In the genomic region with DNA sequence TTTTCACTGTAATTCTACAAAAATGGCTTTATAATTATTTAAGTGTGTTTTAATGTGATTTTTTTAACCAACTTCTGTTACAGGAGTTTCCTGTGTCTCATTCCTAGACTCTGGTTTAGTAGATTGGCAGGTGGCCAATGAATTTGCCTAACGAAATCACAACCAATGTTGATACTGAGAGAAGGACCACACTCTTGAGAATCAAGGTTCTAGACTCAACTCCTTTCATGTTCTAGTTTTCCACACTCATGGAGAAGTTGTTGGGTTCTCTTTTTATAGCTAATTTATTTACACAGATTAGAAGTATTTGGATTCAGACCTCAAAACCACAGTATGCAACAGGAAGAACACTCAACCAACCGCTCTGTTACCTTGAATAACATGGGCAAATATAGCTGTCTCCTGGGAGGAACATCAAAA, we compare ENCODE assay signal across 12 cellular contexts. TPM values are rescaled to one million over a fixed set of nuclear protein-coding genes. Genes with fewer than 3 reads are reported as not detected.
DNase-seq lines count a peak whose midpoint lies in the region; ATAC-seq, FAIRE-seq and TF ChIP-seq lines count a peak whose summit lies in the region.
"Had no signal": no experiment of that assay in that cellular context is flagged by ENCODE, and none has a peak within 500 bp of the region (broad histone marks: within the 10 kb centered on the region; RNA-seq: fewer than 3 reads in every experiment).

No MANE protein-coding gene starts in this region.

- no TSS peak for BruUV-seq in OCI-LY7 (replicated peaks; lab: Mats Ljungman, UMichigan)

- peak overlapping the region; percentile 37 for H3K4me2 ChIP-seq in OCI-LY7 (ENCODE audit: low read length)

- no peak overlapping the region for H2AFZ ChIP-seq in OCI-LY7 (ENCODE audit: low read length)

- H3K27me3 Mint-ChIP-seq in activated naive CD4-positive, alpha-beta T cell treated with anti-CD3 and anti-CD28 coated beads, Interleukin-2, amount 50 U/mL, for 24 hours = no peaks in the 10 kb centered on the region

- H3K4me3 Mint-ChIP-seq in activated naive CD4-positive, alpha-beta T cell treated with anti-CD3 and anti-CD28 coated beads, Interleukin-2, amount 50 U/mL, for 24 hours = peak overlapping the region; percentile 20
- H3K4me3 Mint-ChIP-seq in stimulated activated effector memory CD8-positive, alpha-beta T cell treated with anti-CD3 and anti-CD28 coated beads, Interleukin-12 subunit alpha, Interleukin-12 subunit beta, amount 100 ng/mL, for 72 hours = no peak overlapping the region

- peaks cover 26% of the 10 kb centered on the region for H3K4me1 ChIP-seq in OCI-LY7 (ENCODE audit: insufficient read depth, low read length, poor library complexity, severe bottlenecking)
- H3K4me1 ChIP-seq: Caco-2, tibial artery had no signal

- no peak for FAIRE-seq in GM12891 (lab: Jason Lieb, UNC)

- TF ChIP-seq CTCF in OCI-LY7 (conservative IDR thresholded peaks at IDR 0.05; ENCODE audit: low read length) = no peak

- peaks cover 21% of the 10 kb centered on the region for H3K4me1 Mint-ChIP-seq in activated naive CD4-positive, alpha-beta T cell treated with anti-CD3 and anti-CD28 coated beads, Interleukin-2, amount 50 U/mL, for 24 hours
- peaks cover 12% of the 10 kb centered on the region for H3K4me1 Mint-ChIP-seq in stimulated activated effector memory CD8-positive, alpha-beta T cell treated with anti-CD3 and anti-CD28 coated beads, Interleukin-12 subunit alpha, Interleukin-12 subunit beta, amount 100 ng/mL, for 72 hours

- H3K36me3 ChIP-seq in OCI-LY7 (ENCODE audit: insufficient read depth, low read length) = peaks cover 100% of the 10 kb centered on the region

- no peaks in the 10 kb centered on the region for H3K9me3 Mint-ChIP-seq in activated naive CD4-positive, alpha-beta T cell treated with anti-CD3 and anti-CD28 coated beads, Interleukin-2, amount 50 U/mL, for 24 hours
- H3K9me3 Mint-ChIP-seq in stimulated activated effector memory CD8-positive, alpha-beta T cell treated with anti-CD3 and anti-CD28 coated beads, Interleukin-12 subunit alpha, Interleukin-12 subunit beta, amount 100 ng/mL, for 72 hours = no peaks in the 10 kb centered on the region

- intact Hi-C loops in OCI-LY7 (cut with micrococcal nuclease; ENCODE audit: unreplicated experiment) = no loop called here

- H3K9me3 ChIP-seq in OCI-LY7 (ENCODE audit: low read length) = no peaks in the 10 kb centered on the region
- H3K9me3 ChIP-seq: Caco-2, SJSA1, tibial artery had no signal

- peaks cover 22% of the 10 kb centered on the region for H3K36me3 Mint-ChIP-seq in activated naive CD4-positive, alpha-beta T cell treated with anti-CD3 and anti-CD28 coated beads, Interleukin-2, amount 50 U/mL, for 24 hours
- peaks cover 100% of the 10 kb centered on the region for H3K36me3 Mint-ChIP-seq in stimulated activated effector memory CD8-positive, alpha-beta T cell treated with anti-CD3 and anti-CD28 coated beads, Interleukin-12 subunit alpha, Interleukin-12 subunit beta, amount 100 ng/mL, for 72 hours

- no peak for TF ChIP-seq POLR2A in GM12891 (IDR thresholded peaks at IDR 0.05; ENCODE audit: low read depth, low read length)
- no peak for TF ChIP-seq POLR2A in GM18505 (IDR thresholded peaks at IDR 0.05; ENCODE audit: borderline replicate concordance, extremely low read depth, insufficient read depth, insufficient read length)

- H3K4me3 ChIP-seq in OCI-LY7 (ENCODE audit: low read depth, low read length, poor library complexity, severe bottlenecking) = peak overlapping the region; percentile 2
- H3K4me3 ChIP-seq: SJSA1, tibial artery had no signal

- no peaks in the 10 kb centered on the region for H3K9me2 ChIP-seq in OCI-LY7 (ENCODE audit: insufficient read depth, low read length)

- peak overlapping the region; percentile 85 for H3K27ac Mint-ChIP-seq in activated naive CD4-positive, alpha-beta T cell treated with anti-CD3 and anti-CD28 coated beads, Interleukin-2, amount 50 U/mL, for 24 hours
- H3K27ac Mint-ChIP-seq in stimulated activated effector memory CD8-positive, alpha-beta T cell treated with anti-CD3 and anti-CD28 coated beads, Interleukin-12 subunit alpha, Interleukin-12 subunit beta, amount 100 ng/mL, for 72 hours = peak overlapping the region; percentile 39

- POLR2A ChIA-PET in OCI-LY7 (lab: Charles Lee) = interaction anchor here (0.9 to 1.4 kb wide), 2 partner anchors 12 to 41 kb away, joined by 3 to 5 read pairs; no protein-coding TSS in a partner anchor

- CTCF ChIA-PET in OCI-LY7 (lab: Charles Lee; ENCODE audit: unreplicated experiment) = no interaction called here

- H3K79me2 ChIP-seq in OCI-LY7 (ENCODE audit: insufficient read depth, low read depth, low read length) = peaks cover 67% of the 10 kb centered on the region; the same call in 1 of the 2 replicates

- H4K20me1 ChIP-seq in OCI-LY7 (ENCODE audit: insufficient read depth, low read length) = peaks cover 12% of the 10 kb centered on the region; the same call in 1 of the 2 replicates

- DNase-seq in activated naive CD4-positive, alpha-beta T cell treated with anti-CD3 and anti-CD28 coated beads, Interleukin-2, amount 50 U/mL, for 16 hours = no peak
- peak; percentile 63 for DNase-seq in OCI-LY7 (ENCODE audit: low spot score)
- DNase-seq in central memory CD4-positive, alpha-beta T cell = peak; percentile 15
- DNase-seq in stimulated activated effector memory CD8-positive, alpha-beta T cell treated with anti-CD3 and anti-CD28 coated beads, Interleukin-12 subunit alpha, Interleukin-12 subunit beta, amount 100 ng/mL, for 72 hours (ENCODE audit: low spot score in 2 of 2) = peak in 1 of 2 donors; percentile 47
- no peak for DNase-seq in RPMI8226
- no peak for DNase-seq in GM12891 (ENCODE audit: insufficient read length, low spot score)
- DNase-seq: Caco-2, NCI-H2171, tibial artery had no signal

- peak overlapping the region; percentile 63 for H3K27ac ChIP-seq in OCI-LY7 (ENCODE audit: low read depth, low read length, poor library complexity, severe bottlenecking)
- H3K27ac ChIP-seq: SJSA1, tibial artery had no signal

- peak; percentile 69 for ATAC-seq in stimulated activated effector memory CD8-positive, alpha-beta T cell treated with anti-CD3 and anti-CD28 coated beads, Interleukin-12 subunit alpha, Interleukin-12 subunit beta, amount 100 ng/mL, for 72 hours
- ATAC-seq in GM18505 (IDR thresholded peaks at IDR 0.05; ENCODE audit: unreplicated experiment) = no peak

TF ChIP-seq in GM12891, 5 proteins besides CTCF, POLR2A, EP300 and RAD21:
- TF ChIP-seq POLR2AphosphoS5 (IDR thresholded peaks at IDR 0.05; ENCODE audit: low read depth, low read length) (no peak), TAF1 (IDR thresholded peaks at IDR 0.05; ENCODE audit: low read depth, low read length) (no peak), SPI1 (IDR thresholded peaks at IDR 0.05; ENCODE audit: low read depth, low read length) (no peak), POU2F2 (IDR thresholded peaks at IDR 0.05; ENCODE audit: low read depth, low read length) (no peak), PAX5 (IDR thresholded peaks at IDR 0.05; ENCODE audit: insufficient read depth, low read length, severe bottlenecking) (no peak)
TF ChIP-seq in GM12891: peak in this region for 0.

RNA-seq across cellular contexts. Expression of a gene that starts 22.6 kb away (rescaled TPM):
- total RNA-seq in OCI-LY7 (2014; rRNA removed; shearing (Covaris generic)) = 147 and 192 TPM in 2 replicates
- total RNA-seq in OCI-LY7 (2022) = 340 and 344 TPM in 2 replicates
- polyA plus RNA-seq in GM12891 (2012; ENCODE audit: low read depth, missing spikeins) = 37.2 TPM

RNA-seq across cellular contexts. Expression of a gene that starts 44.6 kb away (rescaled TPM):
- 164 and 177 TPM in 2 replicates for total RNA-seq in OCI-LY7 (2014; rRNA removed; shearing (Covaris generic))
- total RNA-seq in OCI-LY7 (2022) = 287 and 303 TPM in 2 replicates
- 96.7 TPM for polyA plus RNA-seq in GM12891 (2012; ENCODE audit: low read depth, missing spikeins)

Comparison
In these comparisons a context has a peak if more than half of its experiments do, and no peak if none do; other contexts are left out.
1. DNase-seq: peak in OCI-LY7 (single experiment) and central memory CD4-positive, alpha-beta T cell (single experiment); none in activated naive CD4-positive, alpha-beta T cell treated with anti-CD3 and anti-CD28 coated beads, Interleukin-2, amount 50 U/mL, for 16 hours (single experiment), RPMI8226 (single experiment) and GM12891 (single experiment).